13 cellular contexts compared by ENCODE assay signal in the genomic region with DNA sequence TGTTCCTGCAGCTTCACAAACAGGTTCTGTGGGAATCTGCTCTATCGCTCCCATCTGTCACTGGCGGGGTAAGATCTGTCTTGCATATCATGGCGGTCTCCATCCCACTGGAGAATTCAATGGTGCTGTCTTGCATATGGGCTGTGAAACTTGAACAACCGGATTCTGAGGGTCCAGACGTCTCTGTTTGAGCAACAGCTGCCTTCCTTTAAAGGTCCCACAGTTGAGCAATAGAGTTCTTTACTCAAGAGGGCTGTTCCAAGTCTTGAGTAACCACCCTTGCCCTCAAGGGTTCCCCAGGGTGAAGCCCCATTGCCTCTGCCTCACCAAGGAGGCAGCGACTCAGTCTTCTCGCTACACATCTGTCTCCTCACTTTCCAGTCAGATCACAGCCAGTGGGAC. TPM values are rescaled to one million over a fixed set of nuclear protein-coding genes. Genes with fewer than 3 reads are reported as not detected.
A peak's percentile ranks its signal among the peaks of the same experiment; 100 is the strongest.
DNase-seq lines count a peak whose midpoint lies in the region; ATAC-seq and TF ChIP-seq lines count a peak whose summit lies in the region.
"Had no signal": no experiment of that assay in that cellular context is flagged by ENCODE, and none has a peak within 500 bp of the region (broad histone marks: within the 10 kb centered on the region; RNA-seq: fewer than 3 reads in every experiment).

No MANE protein-coding gene starts in this region.

- 69% methylated on average over 7 of the region's 7 CpGs for WGBS in hepatocyte (ENCODE audit: low lambda C conversion rate, missing lambda C conversion rate)
- 64 to 83% (median 70%) methylated on average over 7 of the region's 7 CpGs for WGBS in stomach, 5 donors

- peak overlapping the region; percentile 1 for H3K27ac ChIP-seq in RWPE2 (ENCODE audit: poor library complexity, severe bottlenecking)
- H3K27ac ChIP-seq in hepatocyte = peak overlapping the region; percentile 65
- H3K27ac ChIP-seq in stomach = peak overlapping the region; percentile 3 to 76 (median 56)

- TF ChIP-seq EP300 in stomach (IDR thresholded peaks at IDR 0.05) = no peak

- peak; percentile 23 for DNase-seq in DMS 273 (lab: John Stamatoyannopoulos, UW; ENCODE audit: unreplicated experiment)
- no peak for DNase-seq in DMS 273 treated with DMSO at 0.1 percent for 48 hours (lab: John Stamatoyannopoulos, UW)
- no peak for DNase-seq in RWPE2 (ENCODE audit: low spot score)
- peak; percentile 62 for DNase-seq in hepatocyte (ENCODE audit: low spot score)
- DNase-seq in stomach = peak; percentile 40
- no peak for DNase-seq in T-helper 9 cell
- DNase-seq: 8988T; activated CD4-positive, alpha-beta T cell treated with anti-CD3 and anti-CD28 coated beads, Interleukin-2, amount 50 U/mL, for 1 hour; NCI-H187; posterior cingulate gyrus had no signal

- no peak overlapping the region for H2AFZ ChIP-seq in hepatocyte

- H3K36me3 ChIP-seq in RWPE2 (ENCODE audit: low read depth) (peaks cover 3% of the 10 kb centered on the region; the same call in 1 of the 2 replicates), hepatocyte (replicated peaks; ENCODE audit: insufficient read depth, low read depth) (no peaks in the 10 kb centered on the region), stomach (no peaks in the 10 kb centered on the region)

- TF ChIP-seq CTCF in RWPE2 (IDR thresholded peaks at IDR 0.05; ENCODE audit: poor library complexity, severe bottlenecking) = no peak
- TF ChIP-seq CTCF in hepatocyte (IDR thresholded peaks at IDR 0.05; ENCODE audit: poor library complexity) = no peak
- no peak for TF ChIP-seq CTCF in stomach (IDR thresholded peaks at IDR 0.05)

- H3K9me2 ChIP-seq in hepatocyte (replicated peaks; ENCODE audit: insufficient read depth) = no peaks in the 10 kb centered on the region

- peaks cover 8% of the 10 kb centered on the region for H4K20me1 ChIP-seq in hepatocyte (ENCODE audit: insufficient read depth, poor library complexity, severe bottlenecking)

- no peak overlapping the region for H3K4me3 ChIP-seq in RWPE2 (ENCODE audit: severe bottlenecking)
- no peak overlapping the region for H3K4me3 ChIP-seq in hepatocyte
- no peak overlapping the region for H3K4me3 ChIP-seq in stomach

- H3K27me3 ChIP-seq in RWPE2 (ENCODE audit: insufficient read depth, poor library complexity, severe bottlenecking) (no peaks in the 10 kb centered on the region), hepatocyte (no peaks in the 10 kb centered on the region), stomach (no peaks in the 10 kb centered on the region)

- peaks cover 88% of the 10 kb centered on the region for H3K79me2 ChIP-seq in hepatocyte

- TF ChIP-seq POLR2A in stomach (IDR thresholded peaks at IDR 0.05) = no peak

- intact Hi-C loops in stomach (cut with DNase I; ENCODE audit: low total_unique reads) = no loop called here

- peak; percentile 62 for ATAC-seq in RWPE2 (ENCODE audit: low read depth)
- no peak for ATAC-seq in GM21529 (IDR thresholded peaks at IDR 0.05; ENCODE audit: unreplicated experiment)
- ATAC-seq in GM19023 (IDR thresholded peaks at IDR 0.05; ENCODE audit: unreplicated experiment) = no peak
- ATAC-seq: HCT116 had no signal

- peaks cover 2% of the 10 kb centered on the region for H3K9me3 ChIP-seq in RWPE2 (ENCODE audit: severe bottlenecking)
- no peaks in the 10 kb centered on the region for H3K9me3 ChIP-seq in hepatocyte (ENCODE audit: low read depth)
- H3K9me3 ChIP-seq in stomach = peaks cover 0 to 5% (median 0%) of the 10 kb centered on the region in 4 donors

- H3K4me1 ChIP-seq in RWPE2 (ENCODE audit: insufficient read depth, poor library complexity, severe bottlenecking) (peaks cover 44% of the 10 kb centered on the region), hepatocyte (ENCODE audit: insufficient read depth) (peaks cover 46% of the 10 kb centered on the region), stomach (peaks cover 49 to 80% (median 65%) of the 10 kb centered on the region in 4 donors)

- peak overlapping the region; percentile 65 for H3K4me2 ChIP-seq in hepatocyte

RNA-seq across cellular contexts. Expression of a gene that starts 50.8 kb away (rescaled TPM):
- total RNA-seq in hepatocyte (11.5 and 11.6 TPM in 2 replicates), stomach (10 to 100 TPM; 11.7 to 27.5 (median 13.6) TPM)
- polyA plus RNA-seq in hepatocyte (6.4 and 10.9 TPM in 2 replicates), stomach (1 to 10 TPM; 1.1 to 2.1 (median 1.5) TPM)

Comparison
In these comparisons a context has a peak if more than half of its experiments do, and no peak if none do; other contexts are left out.
1. DNase-seq: peak in DMS 273 (single experiment), hepatocyte (single experiment) and stomach (single experiment); none in DMS 273 treated with DMSO at 0.1 percent for 48 hours (single experiment), RWPE2 (single experiment) and T-helper 9 cell (single experiment).
2. H3K27ac ChIP-seq: peak in every context shown above with its lines; median percentile 65 in hepatocyte; 56 in stomach; 1 in RWPE2.